ENCODE assay signal across 10 cellular contexts in the genomic region with DNA sequence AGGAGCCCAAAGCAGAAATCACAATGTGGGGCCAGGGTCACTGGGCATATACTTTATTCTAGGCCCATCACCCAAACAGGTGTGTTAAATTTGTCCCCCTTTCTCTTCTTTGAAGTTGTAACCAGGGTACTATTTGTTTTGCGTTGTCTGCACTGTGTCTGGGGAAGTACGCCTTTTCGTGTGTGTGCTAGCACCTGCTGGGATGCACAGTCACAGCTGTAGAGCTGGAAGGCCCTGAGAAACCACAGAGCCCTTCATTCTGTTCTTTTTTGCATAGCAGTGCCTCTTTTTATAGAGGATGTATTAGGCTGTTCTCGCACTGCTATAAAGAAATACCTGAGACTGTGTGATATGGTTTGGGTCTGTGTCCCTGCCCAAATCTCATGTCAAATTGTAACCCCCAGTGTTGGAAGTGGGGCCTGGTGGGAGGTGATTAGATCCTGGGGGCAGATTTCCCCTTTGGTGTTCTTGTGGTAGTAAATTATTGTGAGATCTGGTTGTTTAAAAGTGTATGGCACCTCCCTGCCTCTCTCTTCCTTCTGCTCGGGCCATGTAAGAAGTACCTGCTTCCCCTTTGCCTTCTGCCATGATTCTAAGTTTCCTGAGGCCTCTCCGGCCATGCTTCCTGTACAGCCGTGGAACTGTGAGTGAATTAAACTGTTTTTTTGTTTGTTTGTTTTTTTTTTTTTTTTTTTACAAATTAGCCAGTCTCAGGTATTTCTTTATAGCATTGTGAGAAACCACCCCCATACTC. TPM values are rescaled to one million over a fixed set of nuclear protein-coding genes. Genes with fewer than 3 reads are reported as not detected.
DNase-seq lines count a peak whose midpoint lies in the region; ATAC-seq, FAIRE-seq and TF ChIP-seq lines count a peak whose summit lies in the region.
"Had no signal": no experiment of that assay in that cellular context is flagged by ENCODE, and none has a peak within 500 bp of the region (broad histone marks: within the 10 kb centered on the region; RNA-seq: fewer than 3 reads in every experiment).

No MANE protein-coding gene starts in this region.

- no peaks in the 10 kb centered on the region for H3K9me3 ChIP-seq in HAP-1

- peaks cover 1% of the 10 kb centered on the region for H3K36me3 ChIP-seq in HAP-1 (replicated peaks)

- peaks cover 18% of the 10 kb centered on the region for H3K4me1 Mint-ChIP-seq in activated naive CD8-positive, alpha-beta T cell treated with anti-CD3 and anti-CD28 coated beads for 36 hours

- no peak for TF ChIP-seq POLR2A in GM12891 (IDR thresholded peaks at IDR 0.05; ENCODE audit: low read depth, low read length)

- ATAC-seq in GM19438 (IDR thresholded peaks at IDR 0.05; ENCODE audit: low read depth, unreplicated experiment) (peak; percentile 90), HG03097 (IDR thresholded peaks at IDR 0.05; ENCODE audit: low FRiP score, unreplicated experiment) (peak; percentile 80)

- H3K4me1 ChIP-seq in HAP-1: peaks cover 8% of the 10 kb centered on the region

- no peaks in the 10 kb centered on the region for H3K27me3 ChIP-seq in HAP-1 (ENCODE audit: low read depth)

- H3K4me3 Mint-ChIP-seq in activated naive CD8-positive, alpha-beta T cell treated with anti-CD3 and anti-CD28 coated beads for 36 hours: no peak overlapping the region
- H3K4me3 Mint-ChIP-seq: endodermal cell had no signal

- peaks cover 2% of the 10 kb centered on the region for H3K9me3 Mint-ChIP-seq in activated naive CD8-positive, alpha-beta T cell treated with anti-CD3 and anti-CD28 coated beads for 36 hours
- H3K9me3 Mint-ChIP-seq: endodermal cell had no signal

- no peak for DNase-seq in GM12891 (ENCODE audit: insufficient read length, low spot score)
- peak; percentile 36 for DNase-seq in activated naive CD8-positive, alpha-beta T cell treated with anti-CD3 and anti-CD28 coated beads for 36 hours
- DNase-seq in HAP-1 (ENCODE audit: low spot score in 2 of 2): no peak
- DNase-seq in activated gamma-delta T cell (lab: John Stamatoyannopoulos, UW): no peak
- no peak for DNase-seq in NCI-H226
- DNase-seq in HuH-7.5 (ENCODE audit: low spot score): no peak
- DNase-seq: endodermal cell, NCI-H2029 had no signal

- in situ Hi-C loops in HAP-1 (cut with MboI; ENCODE audit: low sequenced_read_pairs): no loop called here

- H3K27me3 Mint-ChIP-seq in activated naive CD8-positive, alpha-beta T cell treated with anti-CD3 and anti-CD28 coated beads for 36 hours: no peaks in the 10 kb centered on the region

- peaks cover 22% of the 10 kb centered on the region for H3K36me3 Mint-ChIP-seq in activated naive CD8-positive, alpha-beta T cell treated with anti-CD3 and anti-CD28 coated beads for 36 hours

- peak; percentile 96 for FAIRE-seq in GM12891 (lab: Jason Lieb, UNC)

- H3K27ac Mint-ChIP-seq in activated naive CD8-positive, alpha-beta T cell treated with anti-CD3 and anti-CD28 coated beads for 36 hours: peak overlapping the region; percentile 78
- H3K27ac Mint-ChIP-seq: endodermal cell had no signal

- H3K4me3 ChIP-seq in HAP-1: no peak overlapping the region

TF ChIP-seq in GM12891, 5 proteins besides CTCF, POLR2A, EP300 and RAD21:
- TF ChIP-seq POLR2AphosphoS5 (IDR thresholded peaks at IDR 0.05; ENCODE audit: low read depth, low read length) (peak; percentile 42; the same call in 1 of the 2 replicates), SPI1 (IDR thresholded peaks at IDR 0.05; ENCODE audit: low read depth, low read length) (peak; percentile 65), TAF1 (IDR thresholded peaks at IDR 0.05; ENCODE audit: low read depth, low read length) (0 out of 2 replicates have a peak, but pooled peaks have one; percentile 32), POU2F2 (IDR thresholded peaks at IDR 0.05; ENCODE audit: low read depth, low read length) (peak; percentile 86; the same call in 1 of the 2 replicates), PAX5 (IDR thresholded peaks at IDR 0.05; ENCODE audit: insufficient read depth, low read length, severe bottlenecking) (peak; percentile 10)
TF ChIP-seq in GM12891: peak in this region for 5.

RNA-seq across cellular contexts. Expression of a gene that starts 14.0 kb away (rescaled TPM):
- 570 TPM for polyA plus RNA-seq in GM12891 (2012; ENCODE audit: low read depth, missing spikeins)
- 100 to 1,000 TPM; 161 to 164 TPM for total RNA-seq in activated naive CD8-positive, alpha-beta T cell treated with anti-CD3 and anti-CD28 coated beads for 36 hours

RNA-seq across cellular contexts. Expression of a gene that starts 14.3 kb away (rescaled TPM):
- 25.7 TPM for polyA plus RNA-seq in GM12891 (2012; ENCODE audit: low read depth, missing spikeins)
- total RNA-seq in activated naive CD8-positive, alpha-beta T cell treated with anti-CD3 and anti-CD28 coated beads for 36 hours: 10 to 100 TPM; 27.3 to 30.3 TPM
